27 cellular contexts compared by ENCODE assay signal in the genomic region with DNA sequence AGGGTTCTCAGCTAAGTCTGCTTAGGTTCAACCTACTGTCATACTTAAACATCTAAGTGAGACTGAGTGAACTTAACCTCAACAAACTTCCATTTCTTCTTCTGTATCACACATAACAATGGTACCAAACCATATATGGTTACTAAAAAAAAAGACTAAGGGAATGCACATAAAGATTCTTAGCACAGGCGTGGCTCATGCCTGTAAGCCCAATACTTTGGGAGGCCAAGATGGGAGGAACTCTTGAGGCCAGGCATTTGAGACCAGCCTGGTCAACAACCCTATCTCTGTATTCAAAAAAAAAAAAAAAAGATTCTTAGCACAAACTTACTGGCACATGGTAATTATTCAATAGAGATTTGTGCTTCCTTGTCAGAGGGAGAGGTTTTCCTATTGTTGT. TPM values are rescaled to one million over a fixed set of nuclear protein-coding genes. Genes with fewer than 3 reads are reported as not detected.
DNase-seq lines count a peak whose midpoint lies in the region; ATAC-seq and TF ChIP-seq lines count a peak whose summit lies in the region.
"Had no signal": no experiment of that assay in that cellular context is flagged by ENCODE, and none has a peak within 500 bp of the region (broad histone marks: within the 10 kb centered on the region; RNA-seq: fewer than 3 reads in every experiment).

No MANE protein-coding gene starts in this region.

- H3K9me3 Mint-ChIP-seq in Calu3 (ENCODE audit: low read depth, unreplicated experiment) = no peaks in the 10 kb centered on the region
- H3K9me3 Mint-ChIP-seq in WTC11 = no peaks in the 10 kb centered on the region
- H3K9me3 Mint-ChIP-seq in neural progenitor cell = no peaks in the 10 kb centered on the region
- no peaks in the 10 kb centered on the region for H3K9me3 Mint-ChIP-seq in activated T-cell treated with anti-CD3 and anti-CD28 coated beads, Interleukin-2, amount 50 U/mL, for 4 hours
- H3K9me3 Mint-ChIP-seq: activated CD4-positive, alpha-beta memory T cell treated with anti-CD3 and anti-CD28 coated beads, Interleukin-2, amount 10 ng/mL, durations not matched to agents 7 days and 5 days; activated naive CD8-positive, alpha-beta T cell treated with anti-CD3 and anti-CD28 coated beads, Interleukin-2, amount 10 ng/mL, durations not matched to agents 7 days and 5 days; IgD-negative memory B cell; neural crest cell; stimulated activated effector memory CD8-positive, alpha-beta T cell treated with anti-CD3 and anti-CD28 coated beads, Interleukin-12 subunit alpha, Interleukin-12 subunit beta, amount 100 ng/mL, for 72 hours; T-helper 1 cell treated with Interleukin-12 subunit alpha and Interleukin-12 subunit beta and Interleukin-4 antibody, amounts not matched to agents 30 μg/mL and 1 μg/mL, for 36 hours had no signal

- intact Hi-C loops in Calu3 (cut with micrococcal nuclease; ENCODE audit: unreplicated experiment) = loop anchor here (5.0 kb wide), 2 partner anchors 33 to 78 kb away; no protein-coding TSS in a partner anchor

- no peak for TF ChIP-seq CTCF in Calu3 (IDR thresholded peaks at IDR 0.05; ENCODE audit: unreplicated experiment)
- TF ChIP-seq CTCF in WTC11 (IDR thresholded peaks at IDR 0.05) = no peak
- TF ChIP-seq CTCF in neural progenitor cell (IDR thresholded peaks at IDR 0.05) = no peak

- peak overlapping the region; percentile 23 for H3K4me2 ChIP-seq in neural progenitor cell

- H3K36me3 Mint-ChIP-seq in Calu3 (ENCODE audit: insufficient read depth, unreplicated experiment) = peaks cover 9% of the 10 kb centered on the region
- no peaks in the 10 kb centered on the region for H3K36me3 Mint-ChIP-seq in WTC11
- peaks cover 4% of the 10 kb centered on the region for H3K36me3 Mint-ChIP-seq in neural progenitor cell
- peaks cover 13% of the 10 kb centered on the region for H3K36me3 Mint-ChIP-seq in activated T-cell treated with anti-CD3 and anti-CD28 coated beads, Interleukin-2, amount 50 U/mL, for 4 hours (ENCODE audit: insufficient read depth)

- peak; percentile 11 for DNase-seq in Calu3
- DNase-seq in HS-27A (ENCODE audit: low read depth) = peak; percentile 20
- DNase-seq in WTC11 (ENCODE audit: low spot score) = no peak
- DNase-seq in neural progenitor cell (ENCODE audit: low spot score) = no peak
- DNase-seq in activated T-cell treated with anti-CD3 and anti-CD28 coated beads, Interleukin-2, amount 50 U/mL, for 4 hours = no peak
- DNase-seq in SJCRH30 = no peak
- DNase-seq: activated CD4-positive, alpha-beta memory T cell treated with anti-CD3 and anti-CD28 coated beads, Interleukin-2, amount 10 ng/mL, durations not matched to agents 7 days and 5 days; activated CD4-positive, alpha-beta T cell treated with anti-CD3 and anti-CD28 coated beads for 1 hour; activated effector memory CD4-positive, alpha-beta T cell treated with anti-CD3 and anti-CD28 coated beads, Interleukin-2, amount 50 U/mL, for 16 hours; activated naive CD8-positive, alpha-beta T cell treated with anti-CD3 and anti-CD28 coated beads, Interleukin-2, amount 10 ng/mL, durations not matched to agents 7 days and 5 days; DND-41; head of caudate nucleus; mucosa of descending colon; NCI-H1105 treated with DMSO at 0.1 percent for 48 hours; NCI-H2029 treated with DMSO at 0.1 percent for 48 hours; NCI-H2227 treated with DMSO at 0.1 percent for 48 hours; posterior cingulate gyrus; right lobe of liver; stimulated activated CD4-positive, alpha-beta T cell treated with anti-CD3 and anti-CD28 coated beads, Interleukin-12 subunit alpha, Interleukin-12 subunit beta, amount 100 ng/mL, for 4 hours; stimulated activated CD4-positive, alpha-beta T cell treated with anti-CD3 and anti-CD28 coated beads, Interleukin-4, amount 100 ng/mL, for 24 hours; upper lobe of left lung had no signal

- H3K27me3 ChIP-seq in neural progenitor cell = no peaks in the 10 kb centered on the region
- no peaks in the 10 kb centered on the region for H3K27me3 ChIP-seq in SJCRH30
- H3K27me3 ChIP-seq: right lobe of liver, upper lobe of left lung had no signal

- H3K4me3 Mint-ChIP-seq in Calu3 (ENCODE audit: low read depth, unreplicated experiment) = peak overlapping the region; percentile 0
- H3K4me3 Mint-ChIP-seq in WTC11 = no peak overlapping the region
- no peak overlapping the region for H3K4me3 Mint-ChIP-seq in neural progenitor cell
- no peak overlapping the region for H3K4me3 Mint-ChIP-seq in activated T-cell treated with anti-CD3 and anti-CD28 coated beads, Interleukin-2, amount 50 U/mL, for 4 hours
- H3K4me3 Mint-ChIP-seq: activated CD4-positive, alpha-beta memory T cell treated with anti-CD3 and anti-CD28 coated beads, Interleukin-2, amount 10 ng/mL, durations not matched to agents 7 days and 5 days; activated naive CD8-positive, alpha-beta T cell treated with anti-CD3 and anti-CD28 coated beads, Interleukin-2, amount 10 ng/mL, durations not matched to agents 7 days and 5 days; IgD-negative memory B cell; neural crest cell; stimulated activated effector memory CD8-positive, alpha-beta T cell treated with anti-CD3 and anti-CD28 coated beads, Interleukin-12 subunit alpha, Interleukin-12 subunit beta, amount 100 ng/mL, for 72 hours; T-helper 1 cell treated with Interleukin-12 subunit alpha and Interleukin-12 subunit beta and Interleukin-4 antibody, amounts not matched to agents 30 μg/mL and 1 μg/mL, for 36 hours had no signal

- ATAC-seq in WTC11 (no peak), GM19351 (IDR thresholded peaks at IDR 0.05; ENCODE audit: unreplicated experiment) (no peak)
- ATAC-seq in activated T-cell treated with anti-CD3 and anti-CD28 coated beads, Interleukin-2, amount 50 U/mL, for 4 hours = no peak
- ATAC-seq: mucosa of descending colon; right lobe of liver; stimulated activated effector memory CD8-positive, alpha-beta T cell treated with anti-CD3 and anti-CD28 coated beads, Interleukin-12 subunit alpha, Interleukin-12 subunit beta, amount 100 ng/mL, for 72 hours had no signal

- H3K36me3 ChIP-seq in neural progenitor cell (no peaks in the 10 kb centered on the region), SJCRH30 (no peaks in the 10 kb centered on the region; the same call in 1 of the 2 replicates)

- no TSS peak for BruUV-seq in Calu3 (replicated peaks; lab: Mats Ljungman, UMichigan)

- H3K4me1 ChIP-seq in neural progenitor cell (peaks cover 30% of the 10 kb centered on the region), SJCRH30 (no peaks in the 10 kb centered on the region)
- H3K4me1 ChIP-seq: right lobe of liver had no signal

- peak overlapping the region; percentile 54 for H3K27ac ChIP-seq in neural progenitor cell
- H3K27ac ChIP-seq in SJCRH30 = no peak overlapping the region
- H3K27ac ChIP-seq: C4-2B, right lobe of liver, upper lobe of left lung had no signal

- H3K9me3 ChIP-seq in neural progenitor cell (ENCODE audit: low read depth) = no peaks in the 10 kb centered on the region
- H3K9me3 ChIP-seq in SJCRH30 (replicated peaks) = no peaks in the 10 kb centered on the region
- H3K9me3 ChIP-seq: mucosa of descending colon, right lobe of liver, upper lobe of left lung had no signal

- H4K20me1 ChIP-seq in neural progenitor cell (ENCODE audit: low read depth) = peaks cover 15% of the 10 kb centered on the region

- no peak overlapping the region for H2AFZ ChIP-seq in neural progenitor cell (replicated peaks)

- peaks cover 8% of the 10 kb centered on the region for H3K79me2 ChIP-seq in neural progenitor cell (ENCODE audit: low read depth)

- H3K9ac ChIP-seq in neural progenitor cell = no peak overlapping the region

- peaks cover 7% of the 10 kb centered on the region for H3F3A ChIP-seq in neural progenitor cell (ENCODE audit: low read depth)

- peak overlapping the region; percentile 2 for H3K27ac Mint-ChIP-seq in Calu3 (ENCODE audit: unreplicated experiment)
- peak overlapping the region; percentile 93 for H3K27ac Mint-ChIP-seq in WTC11
- H3K27ac Mint-ChIP-seq in neural progenitor cell = no peak overlapping the region
- H3K27ac Mint-ChIP-seq: activated CD4-positive, alpha-beta memory T cell treated with anti-CD3 and anti-CD28 coated beads, Interleukin-2, amount 10 ng/mL, durations not matched to agents 7 days and 5 days; activated naive CD8-positive, alpha-beta T cell treated with anti-CD3 and anti-CD28 coated beads, Interleukin-2, amount 10 ng/mL, durations not matched to agents 7 days and 5 days; stimulated activated effector memory CD8-positive, alpha-beta T cell treated with anti-CD3 and anti-CD28 coated beads, Interleukin-12 subunit alpha, Interleukin-12 subunit beta, amount 100 ng/mL, for 72 hours; T-helper 1 cell treated with Interleukin-12 subunit alpha and Interleukin-12 subunit beta and Interleukin-4 antibody, amounts not matched to agents 30 μg/mL and 1 μg/mL, for 36 hours had no signal

- no peaks in the 10 kb centered on the region for H3K27me3 Mint-ChIP-seq in Calu3 (ENCODE audit: unreplicated experiment)
- no peaks in the 10 kb centered on the region for H3K27me3 Mint-ChIP-seq in WTC11 (ENCODE audit: low read depth)
- no peaks in the 10 kb centered on the region for H3K27me3 Mint-ChIP-seq in neural progenitor cell (ENCODE audit: insufficient read depth, low read depth)
- no peaks in the 10 kb centered on the region for H3K27me3 Mint-ChIP-seq in activated T-cell treated with anti-CD3 and anti-CD28 coated beads, Interleukin-2, amount 50 U/mL, for 4 hours (ENCODE audit: low read depth)
- H3K27me3 Mint-ChIP-seq: activated CD4-positive, alpha-beta memory T cell treated with anti-CD3 and anti-CD28 coated beads, Interleukin-2, amount 10 ng/mL, durations not matched to agents 7 days and 5 days; activated naive CD8-positive, alpha-beta T cell treated with anti-CD3 and anti-CD28 coated beads, Interleukin-2, amount 10 ng/mL, durations not matched to agents 7 days and 5 days; IgD-negative memory B cell had no signal

- no peak overlapping the region for H3K4me3 ChIP-seq in neural progenitor cell
- no peak overlapping the region for H3K4me3 ChIP-seq in SJCRH30
- H3K4me3 ChIP-seq: mucosa of descending colon, right lobe of liver, upper lobe of left lung had no signal

- CTCF ChIA-PET in Calu3 (lab: Charles Lee) = no interaction called here
- CTCF ChIA-PET in WTC11 (lab: Charles Lee) = no interaction called here

- H3K4me1 Mint-ChIP-seq in Calu3 (ENCODE audit: low read depth, unreplicated experiment) (peaks cover 69% of the 10 kb centered on the region), WTC11 (peaks cover 38% of the 10 kb centered on the region), neural progenitor cell (peaks cover 13% of the 10 kb centered on the region)
- peaks cover 24% of the 10 kb centered on the region for H3K4me1 Mint-ChIP-seq in activated T-cell treated with anti-CD3 and anti-CD28 coated beads, Interleukin-2, amount 50 U/mL, for 4 hours (ENCODE audit: low read depth)

- POLR2A ChIA-PET in WTC11 (lab: Charles Lee) = no interaction called here

RNA-seq across cellular contexts. Expression of gene ACAP2, which starts 57.9 kb away (rescaled TPM):
- total RNA-seq in Calu3 (2022) (74.0 TPM in 2 replicates), WTC11 (2021) (39.9 to 42.4 TPM (median 42.0 TPM) in 3 replicates), neural progenitor cell (ENCODE audit: low replicate concordance) (54.7 and 68.4 TPM in 2 replicates)
- 10 to 100 TPM; 30.0 to 34.2 (median 31.0) TPM for total RNA-seq in activated T-cell treated with anti-CD3 and anti-CD28 coated beads, Interleukin-2, amount 50 U/mL, for 4 hours
- total RNA-seq in SJCRH30 (2014; rRNA removed; shearing (Covaris generic)) = 29.9 and 35.4 TPM in 2 replicates

Comparison
In these comparisons a context has a peak if more than half of its experiments do, and no peak if none do; other contexts are left out.
1. DNase-seq: peak in Calu3 (single experiment) and HS-27A (single experiment); none in WTC11 (single experiment), neural progenitor cell (single experiment), activated T-cell treated with anti-CD3 and anti-CD28 coated beads, Interleukin-2, amount 50 U/mL, for 4 hours (single experiment) and SJCRH30 (0 of 2).